Comparison of ENCODE assay signal across 8 cellular contexts in genomic region chr11:8384199-8384821, GRCh38.
DNase-seq lines count a peak whose midpoint lies in the region; ATAC-seq, FAIRE-seq and TF ChIP-seq lines count a peak whose summit lies in the region.

No MANE protein-coding gene starts in this region.

- H3K4me1 ChIP-seq in Karpas-422 (ENCODE audit: low read length) = no peaks in the 10 kb centered on the region

- peak; percentile 56 for ATAC-seq in HG03095 (IDR thresholded peaks at IDR 0.05; ENCODE audit: unreplicated experiment)
- ATAC-seq in GM18861 (IDR thresholded peaks at IDR 0.05; ENCODE audit: unreplicated experiment) = no peak
- no peak for ATAC-seq in GM18907 (IDR thresholded peaks at IDR 0.05; ENCODE audit: unreplicated experiment)

- H3K4me3 ChIP-seq in bronchial epithelial cell (ENCODE audit: low read depth, low read length) (no peak overlapping the region), Karpas-422 (ENCODE audit: low read length) (no peak overlapping the region)

- H3K27me3 ChIP-seq in bronchial epithelial cell (ENCODE audit: control insufficient read depth, insufficient read depth, low read length) (no peaks in the 10 kb centered on the region), Karpas-422 (ENCODE audit: low read length) (no peaks in the 10 kb centered on the region)

- no peak overlapping the region for H2AFZ ChIP-seq in Karpas-422 (ENCODE audit: low read length)

- H3K9ac ChIP-seq in Karpas-422 (ENCODE audit: low read length) = no peak overlapping the region

- no peaks in the 10 kb centered on the region for H3K9me2 ChIP-seq in Karpas-422 (replicated peaks; ENCODE audit: insufficient read depth, low read length)

- H3K36me3 ChIP-seq in bronchial epithelial cell (ENCODE audit: control insufficient read depth, insufficient read depth, low read length) = no peaks in the 10 kb centered on the region
- no peaks in the 10 kb centered on the region for H3K36me3 ChIP-seq in Karpas-422 (ENCODE audit: insufficient read depth, low read length)

- H3K27ac ChIP-seq in Karpas-422 (ENCODE audit: low read length) = no peak overlapping the region

- H3K9me3 ChIP-seq in Karpas-422 (ENCODE audit: low read length) = no peaks in the 10 kb centered on the region

- no peak for TF ChIP-seq CTCF in CD14-positive monocyte (IDR thresholded peaks at IDR 0.05)
- TF ChIP-seq CTCF in bronchial epithelial cell (IDR thresholded peaks at IDR 0.05; ENCODE audit: insufficient read depth, low read length, severe bottlenecking) = peak; percentile 2

- FAIRE-seq in bronchial epithelial cell (lab: Jason Lieb, UNC) = no peak

- no peaks in the 10 kb centered on the region for H3K9me3 Mint-ChIP-seq in CD14-positive monocyte

- H3K4me3 Mint-ChIP-seq in CD14-positive monocyte = peak overlapping the region; percentile 56 to 81

- H3K4me1 Mint-ChIP-seq in CD14-positive monocyte = peaks cover 4% of the 10 kb centered on the region

- no peaks in the 10 kb centered on the region for H3K36me3 Mint-ChIP-seq in CD14-positive monocyte

- no peaks in the 10 kb centered on the region for H4K20me1 ChIP-seq in Karpas-422 (ENCODE audit: insufficient read depth, low read depth, low read length)

- no peak for DNase-seq in CD14-positive monocyte (ENCODE audit: low spot score)
- DNase-seq in bronchial epithelial cell (ENCODE audit: low read depth) = peak; percentile 17
- peak; percentile 70 for DNase-seq in myocyte (ENCODE audit: low read depth)
- no peak for DNase-seq in Karpas-422
- no peak for DNase-seq in NCI-H1436 (lab: John Stamatoyannopoulos, UW)

- no peaks in the 10 kb centered on the region for H3K79me2 ChIP-seq in Karpas-422 (ENCODE audit: low read length)

- H3K4me2 ChIP-seq in Karpas-422 (ENCODE audit: low read depth, low read length, poor library complexity, severe bottlenecking) = no peak overlapping the region

- H3K27ac Mint-ChIP-seq in CD14-positive monocyte = no peak overlapping the region

- peaks cover 0 to 3% (median 0%) of the 10 kb centered on the region in 3 donors for H3K27me3 Mint-ChIP-seq in CD14-positive monocyte (ENCODE audit: low read depth in 3 of 3)

- intact Hi-C loops in CD14-positive monocyte (cut with micrococcal nuclease) = no loop called here

Comparison
In these comparisons a context has a peak if more than half of its experiments do, and no peak if none do; other contexts are left out.
1. DNase-seq: peak in bronchial epithelial cell (single experiment) and myocyte (single experiment); none in CD14-positive monocyte (single experiment), Karpas-422 (single experiment) and NCI-H1436 (single experiment).